ENCODE assay signal across 17 cellular contexts in genomic region chr1:95364546-95364945, GRCh38.
DNase-seq lines count a peak whose midpoint lies in the region; ATAC-seq, FAIRE-seq and TF ChIP-seq lines count a peak whose summit lies in the region.
"Had no signal": no experiment of that assay in that cellular context is flagged by ENCODE, and none has a peak within 500 bp of the region (broad histone marks: within the 10 kb centered on the region; RNA-seq: fewer than 3 reads in every experiment).

No MANE protein-coding gene starts in this region.

- no peak for TF ChIP-seq CTCF in GM23338 (conservative IDR thresholded peaks at IDR 0.05; ENCODE audit: low read depth in 2 of 2)
- no peak for TF ChIP-seq CTCF in H1 (IDR thresholded peaks at IDR 0.05; ENCODE audit: control extremely low read depth in 1 of 3, insufficient read depth in 1 of 3, low read depth in 1 of 3, low read length in 3 of 3)
- TF ChIP-seq CTCF in neural progenitor cell (IDR thresholded peaks at IDR 0.05): no peak

- no peak overlapping the region for H4K5ac ChIP-seq in H1 (ENCODE audit: insufficient read length, low read depth, low read length)

- H3K27me3 ChIP-seq in GM23338 (ENCODE audit: insufficient read depth) (no peaks in the 10 kb centered on the region), H7 (ENCODE audit: control insufficient read depth, insufficient read depth, low read length) (no peaks in the 10 kb centered on the region), H1 (replicated peaks in 1 of 4; ENCODE audit: control insufficient read depth in 3 of 4, extremely low read depth in 1 of 4, insufficient read depth in 3 of 4, low read length in 3 of 4) (peaks cover 0 to 1% (median 0%) of the 10 kb centered on the region in 4 experiments; a peak in 1 of 7 replicates), neural progenitor cell (no peaks in the 10 kb centered on the region)
- H3K27me3 ChIP-seq: BE2C had no signal

- TF ChIP-seq POLR2A in H1 (IDR thresholded peaks at IDR 0.05; ENCODE audit: control extremely low read depth in 1 of 2, low read depth in 2 of 2, low read length in 2 of 2): no peak

- H2BK12ac ChIP-seq in H1 (ENCODE audit: low read depth, low read length): no peak overlapping the region

- H3K4me1 Mint-ChIP-seq in GM23338 (peaks cover 17% of the 10 kb centered on the region), neural progenitor cell (peaks cover 2% of the 10 kb centered on the region)

- H3K4me3 ChIP-seq in GM23338 (no peak overlapping the region), H7 (ENCODE audit: insufficient read depth, low read depth, low read length) (no peak overlapping the region), H1 (ENCODE audit: extremely low read depth in 1 of 4, insufficient read depth in 2 of 4, low read depth in 3 of 4, low read length in 4 of 4) (no peak overlapping the region), neural progenitor cell (no peak overlapping the region)
- H3K4me3 ChIP-seq: HAP-1 had no signal

- H4K20me1 ChIP-seq in GM23338 (replicated peaks; ENCODE audit: insufficient read depth) (no peaks in the 10 kb centered on the region), H1 (replicated peaks in 1 of 2; ENCODE audit: control insufficient read depth in 1 of 2, insufficient read depth in 2 of 2, low read length in 2 of 2) (no peaks in the 10 kb centered on the region), neural progenitor cell (ENCODE audit: low read depth) (no peaks in the 10 kb centered on the region)

- H3K4ac ChIP-seq in H1 (replicated peaks; ENCODE audit: insufficient read length, low read depth, low read length): no peak overlapping the region

- no peak overlapping the region for H2BK15ac ChIP-seq in H1 (ENCODE audit: low read length)

- no peak overlapping the region for H4K91ac ChIP-seq in H1 (replicated peaks; ENCODE audit: insufficient read length, low read length)

- H3K9ac ChIP-seq in H1 (replicated peaks in 1 of 4; ENCODE audit: extremely low read depth in 1 of 4, low read depth in 3 of 4, low read length in 3 of 4) (no peak overlapping the region), neural progenitor cell (no peak overlapping the region)

- H3F3A ChIP-seq in GM23338 (replicated peaks; ENCODE audit: low read depth) (no peaks in the 10 kb centered on the region), neural progenitor cell (ENCODE audit: low read depth) (no peaks in the 10 kb centered on the region)

- no peak overlapping the region for H3K14ac ChIP-seq in H1 (ENCODE audit: insufficient read length)

- no peaks in the 10 kb centered on the region for H3K79me1 ChIP-seq in H1 (ENCODE audit: low read depth, low read length)

- no peak for TF ChIP-seq EP300 in H1 (IDR thresholded peaks at IDR 0.05; ENCODE audit: borderline replicate concordance in 1 of 2, low read depth in 2 of 2, low read length in 2 of 2)

- FAIRE-seq in H1 (lab: Jason Lieb, UNC): peak; percentile 42
- FAIRE-seq: A204.1, HepG2 had no signal

- H3K4me1 ChIP-seq in GM23338 (ENCODE audit: insufficient read depth): peaks cover 9% of the 10 kb centered on the region; the same call in 1 of the 2 replicates
- H3K4me1 ChIP-seq in H1 (replicated peaks in 1 of 4; ENCODE audit: control insufficient read depth in 3 of 4, insufficient read depth in 4 of 4, low read length in 3 of 4): peaks cover 0 to 3% (median 0%) of the 10 kb centered on the region in 4 experiments; a peak in 3 of 7 replicates
- no peaks in the 10 kb centered on the region for H3K4me1 ChIP-seq in neural progenitor cell
- H3K4me1 ChIP-seq: BE2C, HAP-1 had no signal

- 100% methylated on average over 1 of the region's 1 CpG; no CpG with 5 or more reads in 1 of the 2 experiments for WGBS in H1 (ENCODE audit: extremely low coverage in 1 of 2, insufficient coverage in 1 of 2, insufficient read length in 1 of 2, insufficient replicate concordance in 2 of 2, low coverage in 1 of 2, low lambda C conversion rate in 2 of 2, missing lambda C conversion rate in 1 of 2), 2 experiments

- H3K18ac ChIP-seq in H1 (ENCODE audit: extremely low read depth, low read length): no peak overlapping the region; the same call in 1 of the 2 replicates

- CTCF ChIA-PET in H1 (lab: Charles Lee; ENCODE audit: partially characterized antibody): interaction anchor here (1.0 kb wide), 1 partner anchor 295 kb away, joined by 4 read pairs; no protein-coding TSS in a partner anchor

- no peak overlapping the region for H4K8ac ChIP-seq in H1 (ENCODE audit: extremely low read depth, insufficient read depth, low read length)

- H2BK20ac ChIP-seq in H1 (ENCODE audit: low read length): no peak overlapping the region

- peaks cover 7% of the 10 kb centered on the region; the same call in 1 of the 2 replicates for H3K9me2 ChIP-seq in GM23338 (ENCODE audit: insufficient read depth)

- TF ChIP-seq RAD21 in H1 (IDR thresholded peaks at IDR 0.05 in 1 of 2, conservative IDR thresholded peaks at IDR 0.05 in 1 of 2; ENCODE audit: low read depth in 2 of 2, low read length in 2 of 2): no peak

- H3K27me3 Mint-ChIP-seq in GM23338 (ENCODE audit: insufficient read depth, low read depth, poor library complexity) (no peaks in the 10 kb centered on the region), neural progenitor cell (ENCODE audit: insufficient read depth, low read depth) (peaks cover 11% of the 10 kb centered on the region)
- H3K27me3 Mint-ChIP-seq: CD4-positive, alpha-beta T cell had no signal

- peak overlapping the region; percentile 70 for H2AFZ ChIP-seq in GM23338
- peak overlapping the region; percentile 89 for H2AFZ ChIP-seq in H1 (ENCODE audit: low read length)
- peak overlapping the region; percentile 87 for H2AFZ ChIP-seq in neural progenitor cell (replicated peaks)

- no peak overlapping the region for H2BK120ac ChIP-seq in H1 (replicated peaks; ENCODE audit: low read depth, low read length)

- H3K23ac ChIP-seq in H1 (ENCODE audit: insufficient read length): no peak overlapping the region

- DNase-seq in GM23338 (ENCODE audit: low spot score) (peak; percentile 25), H7 (peak; percentile 28), H1 (ENCODE audit: low read depth in 1 of 2, low spot score in 2 of 2) (no peak), neural progenitor cell (ENCODE audit: low spot score) (no peak), retina (no peak), CD1c-positive myeloid dendritic cell (ENCODE audit: extremely low spot score) (no peak)
- DNase-seq: ACHN; BE2C; C1 segment of cervical spinal cord; CD4-positive, alpha-beta T cell; DMS79; GDM1; GOT3; KG1 had no signal

- H3K9me3 ChIP-seq in H1 (ENCODE audit: insufficient read depth in 2 of 2, low read depth in 1 of 2, low read length in 1 of 2): 0 out of 4 replicates have a peak, but pooled peaks cover 0 to 2% of the 10 kb centered on the region in 2 experiments
- no peaks in the 10 kb centered on the region for H3K9me3 ChIP-seq in neural progenitor cell (ENCODE audit: low read depth)
- H3K9me3 ChIP-seq: BE2C, HAP-1 had no signal

- H3K4me3 Mint-ChIP-seq in GM23338 (no peak overlapping the region), neural progenitor cell (no peak overlapping the region)
- H3K4me3 Mint-ChIP-seq: CD4-positive, alpha-beta T cell had no signal

- H3K36me3 Mint-ChIP-seq in GM23338 (ENCODE audit: low read depth) (no peaks in the 10 kb centered on the region), neural progenitor cell (no peaks in the 10 kb centered on the region)

- no peak overlapping the region for H2BK5ac ChIP-seq in H1 (ENCODE audit: low read depth, low read length)

- no peak overlapping the region for H2AK5ac ChIP-seq in H1 (ENCODE audit: low read depth, low read length)

- no peaks in the 10 kb centered on the region for H3K23me2 ChIP-seq in H1 (ENCODE audit: low read depth, low read length)

- H3K4me2 ChIP-seq in GM23338 (no peak overlapping the region), H1 (ENCODE audit: insufficient read depth in 1 of 2, low read depth in 2 of 2, low read length in 2 of 2) (no peak overlapping the region; a peak in 1 of 4 replicates), neural progenitor cell (no peak overlapping the region)

- ATAC-seq in GM23338: peak; percentile 78
- ATAC-seq: HepG2 had no signal

- no peak overlapping the region for H3K27ac Mint-ChIP-seq in GM23338
- H3K27ac Mint-ChIP-seq in neural progenitor cell: no peak overlapping the region
- H3K27ac Mint-ChIP-seq: CD4-positive, alpha-beta T cell had no signal

- H3K56ac ChIP-seq in H1 (replicated peaks; ENCODE audit: insufficient read length, low read depth, low read length): no peak overlapping the region

- H3K36me3 ChIP-seq in GM23338 (ENCODE audit: insufficient read depth): no peaks in the 10 kb centered on the region
- no peaks in the 10 kb centered on the region for H3K36me3 ChIP-seq in H7 (replicated peaks; ENCODE audit: control insufficient read depth, insufficient read depth, low read length)
- H3K36me3 ChIP-seq in H1 (ENCODE audit: control insufficient read depth in 2 of 4, insufficient read depth in 4 of 4, low read length in 3 of 4): no peaks in the 10 kb centered on the region
- H3K36me3 ChIP-seq in neural progenitor cell: no peaks in the 10 kb centered on the region
- H3K36me3 ChIP-seq: HAP-1 had no signal

- POLR2A ChIA-PET in H1 (lab: Charles Lee; ENCODE audit: partially characterized antibody): no interaction called here

- H3K9me3 Mint-ChIP-seq in GM23338: no peaks in the 10 kb centered on the region
- no peaks in the 10 kb centered on the region for H3K9me3 Mint-ChIP-seq in neural progenitor cell

- H3K27ac ChIP-seq in GM23338 (ENCODE audit: low read depth): no peak overlapping the region
- no peak overlapping the region for H3K27ac ChIP-seq in H1 (ENCODE audit: low read depth, low read length)
- no peak overlapping the region for H3K27ac ChIP-seq in neural progenitor cell

- H3K79me2 ChIP-seq in GM23338 (replicated peaks; ENCODE audit: insufficient read depth) (no peaks in the 10 kb centered on the region), H1 (ENCODE audit: control insufficient read depth in 1 of 2, insufficient read depth in 2 of 2, low read length in 2 of 2) (no peaks in the 10 kb centered on the region), neural progenitor cell (ENCODE audit: low read depth) (no peaks in the 10 kb centered on the region)

TF ChIP-seq in GM23338, 12 proteins besides CTCF, POLR2A, EP300 and RAD21 (continues in another document):
- TF ChIP-seq POLR2AphosphoS5 (IDR thresholded peaks at IDR 0.05; ENCODE audit: low read depth) (no peak), EZH2 (IDR thresholded peaks at IDR 0.05; ENCODE audit: low read depth, unreplicated experiment) (no peak), CREB1 (CRISPR knock-in tag; IDR thresholded peaks at IDR 0.05; ENCODE audit: low read depth) (no peak)

TF ChIP-seq in H1, 55 proteins besides CTCF, POLR2A, EP300 and RAD21:
- TF ChIP-seq SIX5 (IDR thresholded peaks at IDR 0.05; ENCODE audit: low read depth, low read length): peak; percentile 47
- TF ChIP-seq ASH2L (IDR thresholded peaks at IDR 0.05; ENCODE audit: low read length): no peak

Comparison
In these comparisons a context has a peak if more than half of its experiments do, and no peak if none do; other contexts are left out.
1. DNase-seq: peak in GM23338 (single experiment) and H7 (single experiment); none in H1 (0 of 2), neural progenitor cell (single experiment), retina (single experiment) and CD1c-positive myeloid dendritic cell (single experiment).
2. Peak in every context shown above with its lines, with median percentiles within 50 percentile points of each other: H2AFZ ChIP-seq.